5 cellular contexts compared by ENCODE assay signal in the genomic region with DNA sequence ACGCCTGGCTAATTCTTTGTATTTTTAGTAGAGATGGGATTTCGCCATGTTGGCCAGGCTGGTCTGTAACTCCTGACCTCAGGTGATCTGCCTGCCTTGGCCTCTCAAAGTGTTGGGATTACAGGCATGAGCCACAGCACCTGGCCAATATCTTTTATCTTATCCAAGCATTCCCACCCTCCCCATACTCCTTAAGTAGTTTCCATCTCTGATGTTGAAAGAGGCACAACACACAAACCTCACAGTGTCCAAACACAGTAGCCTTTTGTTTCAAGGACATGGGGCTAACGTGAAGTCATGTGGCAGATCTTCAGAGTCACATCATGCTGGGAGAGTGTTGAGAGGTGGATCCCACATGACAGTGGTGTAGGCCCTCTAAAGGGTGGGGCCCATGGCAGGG. TPM values are rescaled to one million over a fixed set of nuclear protein-coding genes. Genes with fewer than 3 reads are reported as not detected.
"Had no signal": no experiment of that assay in that cellular context is flagged by ENCODE, and none has a peak within 500 bp of the region (broad histone marks: within the 10 kb centered on the region; RNA-seq: fewer than 3 reads in every experiment).

No MANE protein-coding gene starts in this region.

RNA-seq across cellular contexts. Expression of a gene that starts 10.8 kb away (rescaled TPM):
- total RNA-seq: activated CD8-positive, alpha-beta memory T cell treated with anti-CD3 and anti-CD28 coated beads for 36 hours; activated naive CD4-positive, alpha-beta T cell treated with anti-CD3 and anti-CD28 coated beads for 36 hours; Right ventricle myocardium superior; SJCRH30; T-helper 1 cell treated with Interleukin-12 subunit alpha and Interleukin-12 subunit beta and Interleukin-4 antibody, amounts not matched to agents 30 ng/mL and 1 ng/mL, for 36 hours had no signal
